In the genomic region with DNA sequence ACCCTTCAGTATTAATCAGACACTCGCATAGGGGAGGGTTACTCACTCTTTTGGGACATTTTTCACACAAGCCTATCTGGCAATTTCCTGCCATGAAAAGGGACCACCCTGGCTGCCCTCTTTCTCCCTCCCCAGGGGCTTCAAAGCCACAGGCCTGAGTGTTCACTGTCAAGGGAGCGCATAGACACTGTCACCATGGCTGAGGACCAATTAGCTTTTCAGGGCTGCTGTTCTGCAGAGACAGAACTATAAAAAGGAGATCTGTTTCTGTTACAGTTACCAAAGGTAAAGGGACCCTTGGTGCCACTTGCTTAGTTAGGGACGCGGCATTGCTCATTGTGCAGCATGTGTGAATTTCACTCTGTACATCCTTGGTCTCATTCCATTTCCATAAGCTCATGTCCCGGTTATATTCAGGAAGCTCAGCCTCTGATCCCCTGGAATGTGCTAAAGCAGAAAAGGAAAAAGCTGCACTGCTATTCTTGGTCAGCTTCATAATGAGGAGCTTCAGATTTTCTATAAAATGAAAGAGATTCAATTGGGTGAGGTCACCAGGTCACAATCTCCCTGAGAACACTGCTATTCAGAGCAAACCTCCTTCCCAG, we compare ENCODE assay signal across 20 cellular contexts. TPM values are rescaled to one million over a fixed set of nuclear protein-coding genes. Genes with fewer than 3 reads are reported as not detected.
DNase-seq lines count a peak whose midpoint lies in the region.
"Had no signal": no experiment of that assay in that cellular context is flagged by ENCODE, and none has a peak within 500 bp of the region (broad histone marks: within the 10 kb centered on the region; RNA-seq: fewer than 3 reads in every experiment).

No MANE protein-coding gene starts in this region.

- H3K9me3 ChIP-seq in CD8-positive, alpha-beta memory T cell (ENCODE audit: low read length): no peaks in the 10 kb centered on the region
- H3K9me3 ChIP-seq: adrenal gland had no signal

- peaks cover 73% of the 10 kb centered on the region for H3K27me3 Mint-ChIP-seq in T-helper 2 cell treated with Interferon-gamma antibody and Interleukin-4, amounts not matched to agents 5 μg/mL and 100 μg/mL, for 36 hours (ENCODE audit: low read depth)
- H3K27me3 Mint-ChIP-seq in CD8-positive, alpha-beta memory T cell: peaks cover under 1 to 3% of the 10 kb centered on the region in 2 donors

- no peak for DNase-seq in T-helper 2 cell treated with Interferon-gamma antibody and Interleukin-4, amounts not matched to agents 5 μg/mL and 100 μg/mL, for 36 hours (ENCODE audit: low spot score)
- DNase-seq in T-helper 2 cell: no peak
- DNase-seq in cerebellar cortex (ENCODE audit: low spot score): peak; percentile 9
- DNase-seq in iris pigment epithelial cell (ENCODE audit: low read depth): peak; percentile 59
- DNase-seq in skeletal muscle cell (ENCODE audit: low read depth): peak; percentile 28
- no peak for DNase-seq in NCI-H82 (lab: John Stamatoyannopoulos, UW)
- DNase-seq in caudate nucleus (lab: John Stamatoyannopoulos, UW): no peak
- no peak for DNase-seq in CD8-positive, alpha-beta memory T cell
- DNase-seq: activated CD4-positive, CD25-positive, alpha-beta regulatory T cell treated with anti-CD3 and anti-CD28 coated beads, Interleukin-2, amount 50 U/mL, for 72 hours; adrenal gland; effector CD8-positive, alpha-beta T cell; glutamatergic neuron; H9; left cardiac atrium; naive thymus-derived CD8-positive, alpha-beta T cell; NCI-H1417 treated with DMSO at 0.1 percent for 48 hours; NCI-H510A; substantia nigra had no signal

- no peaks in the 10 kb centered on the region for H3K27me3 ChIP-seq in CD8-positive, alpha-beta memory T cell (ENCODE audit: insufficient read depth, low read length, poor library complexity, severe bottlenecking)
- H3K27me3 ChIP-seq: adrenal gland had no signal

- CTCF ChIA-PET in CD8-positive, alpha-beta memory T cell (lab: Charles Lee): no interaction called here

- peaks cover 15% of the 10 kb centered on the region for H3K4me1 Mint-ChIP-seq in T-helper 2 cell treated with Interferon-gamma antibody and Interleukin-4, amounts not matched to agents 5 μg/mL and 100 μg/mL, for 36 hours (ENCODE audit: low read depth)
- peaks cover 13 to 44% (median 35%) of the 10 kb centered on the region in 3 donors for H3K4me1 Mint-ChIP-seq in CD8-positive, alpha-beta memory T cell

- H3K9me3 Mint-ChIP-seq in T-helper 2 cell treated with Interferon-gamma antibody and Interleukin-4, amounts not matched to agents 5 μg/mL and 100 μg/mL, for 36 hours: no peaks in the 10 kb centered on the region
- no peaks in the 10 kb centered on the region for H3K9me3 Mint-ChIP-seq in CD8-positive, alpha-beta memory T cell
- H3K9me3 Mint-ChIP-seq: H9; naive thymus-derived CD8-positive, alpha-beta T cell; T-cell had no signal

- no peak overlapping the region for H3K4me3 Mint-ChIP-seq in T-helper 2 cell treated with Interferon-gamma antibody and Interleukin-4, amounts not matched to agents 5 μg/mL and 100 μg/mL, for 36 hours
- H3K4me3 Mint-ChIP-seq in CD8-positive, alpha-beta memory T cell: peak overlapping the region in 1 of 7 donors; percentile 18
- H3K4me3 Mint-ChIP-seq: H9; naive thymus-derived CD8-positive, alpha-beta T cell; T-cell had no signal

- POLR2A ChIA-PET in CD8-positive, alpha-beta memory T cell (lab: Charles Lee): no interaction called here

- no peaks in the 10 kb centered on the region for H3K36me3 Mint-ChIP-seq in T-helper 2 cell treated with Interferon-gamma antibody and Interleukin-4, amounts not matched to agents 5 μg/mL and 100 μg/mL, for 36 hours (ENCODE audit: low read depth)
- peaks cover 0 to 3% (median 0%) of the 10 kb centered on the region in 3 donors for H3K36me3 Mint-ChIP-seq in CD8-positive, alpha-beta memory T cell
- H3K36me3 Mint-ChIP-seq: naive thymus-derived CD8-positive, alpha-beta T cell; T-cell had no signal

- H3K27ac Mint-ChIP-seq in T-helper 2 cell treated with Interferon-gamma antibody and Interleukin-4, amounts not matched to agents 5 μg/mL and 100 μg/mL, for 36 hours: peak overlapping the region; percentile 0
- no peak overlapping the region for H3K27ac Mint-ChIP-seq in CD8-positive, alpha-beta memory T cell
- H3K27ac Mint-ChIP-seq: H9, T-cell had no signal

- H3K36me3 ChIP-seq in CD8-positive, alpha-beta memory T cell (ENCODE audit: insufficient read depth, low read length): no peaks in the 10 kb centered on the region
- H3K36me3 ChIP-seq: adrenal gland had no signal

- H3K4me3 ChIP-seq in skeletal muscle cell (ENCODE audit: low read depth, low read length): no peak overlapping the region
- no peak overlapping the region for H3K4me3 ChIP-seq in CD8-positive, alpha-beta memory T cell (ENCODE audit: low read length)
- H3K4me3 ChIP-seq: adrenal gland had no signal

- H3K4me1 ChIP-seq in CD8-positive, alpha-beta memory T cell (ENCODE audit: insufficient read depth, low read length): no peaks in the 10 kb centered on the region
- H3K4me1 ChIP-seq: adrenal gland had no signal

- H3K27ac ChIP-seq in caudate nucleus (ENCODE audit: low read depth, low read length): no peak overlapping the region
- H3K27ac ChIP-seq in CD8-positive, alpha-beta memory T cell (ENCODE audit: low read depth, low read length): no peak overlapping the region
- H3K27ac ChIP-seq: adrenal gland, KMS-11 had no signal

RNA-seq across cellular contexts. Expression of a gene that starts 55.5 kb away (rescaled TPM):
- under 1 TPM; 0.13 to 0.38 TPM for total RNA-seq in CD8-positive, alpha-beta memory T cell
- not detected for polyA plus RNA-seq in CD8-positive, alpha-beta memory T cell
- polyA plus RNA-seq: naive thymus-derived CD8-positive, alpha-beta T cell had no signal

Comparison
In these comparisons a context has a peak if more than half of its experiments do, and no peak if none do; other contexts are left out.
1. DNase-seq: peak in cerebellar cortex (single experiment), iris pigment epithelial cell (single experiment) and skeletal muscle cell (single experiment); none in T-helper 2 cell treated with Interferon-gamma antibody and Interleukin-4, amounts not matched to agents 5 μg/mL and 100 μg/mL, for 36 hours (single experiment), T-helper 2 cell (0 of 5), NCI-H82 (single experiment), caudate nucleus (0 of 61) and CD8-positive, alpha-beta memory T cell (0 of 5).